23 cellular contexts compared by ENCODE assay signal in the genomic region with DNA sequence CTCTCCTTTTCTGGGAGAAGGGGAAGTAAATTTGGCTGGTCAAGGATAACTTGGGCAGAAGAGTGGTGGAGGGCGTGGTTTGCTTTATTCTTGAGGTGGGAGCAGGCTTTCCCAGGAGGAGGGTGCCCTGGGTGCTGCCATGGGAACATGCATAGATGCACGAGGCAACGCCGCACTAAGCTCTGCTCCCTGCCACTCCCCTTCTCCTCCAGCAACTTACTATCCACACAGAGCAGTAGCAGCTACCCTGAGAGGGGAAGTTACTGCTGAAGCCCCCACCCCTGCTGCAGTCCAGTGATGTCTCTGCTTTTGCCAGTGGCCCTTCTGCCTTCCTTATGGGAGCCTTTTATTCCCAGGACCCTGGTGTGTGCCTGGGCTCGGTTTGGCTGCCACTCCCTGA.
"Had no signal": no experiment of that assay in that cellular context is flagged by ENCODE, and none has a peak within 500 bp of the region (broad histone marks: within the 10 kb centered on the region; RNA-seq: fewer than 3 reads in every experiment).

No MANE protein-coding gene starts in this region.

- H3K4me3 Mint-ChIP-seq: memory B cell; mesothelial cell of epicardium; naive B cell; natural killer cell; nephron progenitor cell; stimulated activated memory B cell treated with anti-CD40 and anti-IgM and Interleukin-4, amounts not matched to agents 10 μg/mL and 1 μg/mL and 100 μg/mL, for 72 hours; stimulated activated naive CD8-positive, alpha-beta T cell treated with anti-CD3 and anti-CD28 coated beads, Interleukin-15, amount 100 ng/mL, for 72 hours; type B pancreatic cell had no signal

- H3K4me1 Mint-ChIP-seq: memory B cell; naive B cell; natural killer cell; stimulated activated memory B cell treated with anti-CD40 and anti-IgM and Interleukin-4, amounts not matched to agents 10 μg/mL and 1 μg/mL and 100 μg/mL, for 72 hours; stimulated activated naive CD8-positive, alpha-beta T cell treated with anti-CD3 and anti-CD28 coated beads, Interleukin-15, amount 100 ng/mL, for 72 hours had no signal

- H3K9me3 ChIP-seq: left ventricle myocardium inferior, ovary, right atrium auricular region, right lobe of liver, tibial nerve, uterus had no signal

- H3K27me3 Mint-ChIP-seq: stimulated activated memory B cell treated with anti-CD40 and anti-IgM and Interleukin-4, amounts not matched to agents 10 μg/mL and 1 μg/mL and 100 μg/mL, for 72 hours had no signal

- H3K27me3 ChIP-seq: ovary, right atrium auricular region, tibial nerve had no signal

- H3K4me2 ChIP-seq: smooth muscle cell had no signal

- ATAC-seq: natural killer cell; right lobe of liver; stimulated activated memory B cell treated with anti-CD40 and anti-IgM and Interleukin-4, amounts not matched to agents 10 μg/mL and 1 μg/mL and 100 μg/mL, for 72 hours; stimulated activated naive CD8-positive, alpha-beta T cell treated with anti-CD3 and anti-CD28 coated beads, Interleukin-15, amount 100 ng/mL, for 72 hours had no signal

- H3K9me3 Mint-ChIP-seq: memory B cell; mesothelial cell of epicardium; naive B cell; natural killer cell; nephron progenitor cell; stimulated activated memory B cell treated with anti-CD40 and anti-IgM and Interleukin-4, amounts not matched to agents 10 μg/mL and 1 μg/mL and 100 μg/mL, for 72 hours; stimulated activated naive CD8-positive, alpha-beta T cell treated with anti-CD3 and anti-CD28 coated beads, Interleukin-15, amount 100 ng/mL, for 72 hours; type B pancreatic cell had no signal

- DNase-seq: islet precursor cell; left ventricle myocardium inferior; naive B cell; natural killer cell; nephron progenitor cell; ovary; right lobe of liver; stimulated activated CD4-positive, alpha-beta T cell treated with anti-CD3 and anti-CD28 coated beads, Interleukin-1b, Interleukin-23, amount 100 ng/mL, for 48 hours; stimulated activated CD4-positive, alpha-beta T cell treated with anti-CD3 and anti-CD28 coated beads, Interleukin-2, amount 100 ng/mL, for 48 hours; stimulated activated CD4-positive, alpha-beta T cell treated with anti-CD3 and anti-CD28 coated beads, Interleukin-4, amount 100 ng/mL, for 4 hours; stimulated activated CD8-positive, alpha-beta memory T cell treated with anti-CD3 and anti-CD28 coated beads, Interleukin-4, amount 100 ng/mL, for 48 hours; stimulated activated naive CD4-positive, alpha-beta T cell treated with Interleukin-2 at 50 U/mL for 16 hours; stimulated activated naive CD8-positive, alpha-beta T cell treated with anti-CD3 and anti-CD28 coated beads, Interleukin-15, amount 100 ng/mL, for 72 hours; substantia nigra; uterus had no signal

- H3K36me3 ChIP-seq: left ventricle myocardium inferior, ovary, right atrium auricular region, right lobe of liver, tibial nerve, uterus had no signal

- H3K27ac Mint-ChIP-seq: memory B cell; mesothelial cell of epicardium; naive B cell; natural killer cell; nephron progenitor cell; progenitor cell of endocrine pancreas; stimulated activated memory B cell treated with anti-CD40 and anti-IgM and Interleukin-4, amounts not matched to agents 10 μg/mL and 1 μg/mL and 100 μg/mL, for 72 hours; stimulated activated naive CD8-positive, alpha-beta T cell treated with anti-CD3 and anti-CD28 coated beads, Interleukin-15, amount 100 ng/mL, for 72 hours; type B pancreatic cell had no signal

- H3K27ac ChIP-seq: left ventricle myocardium inferior, ovary, right lobe of liver, tibial nerve, uterus had no signal

- H3K36me3 Mint-ChIP-seq: memory B cell; mesothelial cell of epicardium; naive B cell; natural killer cell; stimulated activated memory B cell treated with anti-CD40 and anti-IgM and Interleukin-4, amounts not matched to agents 10 μg/mL and 1 μg/mL and 100 μg/mL, for 72 hours; type B pancreatic cell had no signal

- H3K4me3 ChIP-seq: left ventricle myocardium inferior, ovary, right atrium auricular region, right lobe of liver, smooth muscle cell, tibial nerve, uterus had no signal

- H3K4me1 ChIP-seq: right atrium auricular region, tibial nerve, uterus had no signal
